Comparison of ENCODE assay signal across 1 cellular context in genomic region chr17:39146273-39146672, GRCh38.
TF ChIP-seq lines count a peak whose summit lies in the region.

No MANE protein-coding gene starts in this region.

TF ChIP-seq in HepG2, 621 proteins besides CTCF, POLR2A, EP300 and RAD21:
- TF ChIP-seq ZNF180 (CRISPR knock-in tag; IDR thresholded peaks at IDR 0.05; ENCODE audit: borderline replicate concordance, low read depth) (no peak), ZNF121 (CRISPR knock-in tag; IDR thresholded peaks at IDR 0.05) (peak; percentile 71; the same call in 1 of the 2 replicates)
